Comparison of ENCODE assay signal across 1 cellular context in the genomic region with DNA sequence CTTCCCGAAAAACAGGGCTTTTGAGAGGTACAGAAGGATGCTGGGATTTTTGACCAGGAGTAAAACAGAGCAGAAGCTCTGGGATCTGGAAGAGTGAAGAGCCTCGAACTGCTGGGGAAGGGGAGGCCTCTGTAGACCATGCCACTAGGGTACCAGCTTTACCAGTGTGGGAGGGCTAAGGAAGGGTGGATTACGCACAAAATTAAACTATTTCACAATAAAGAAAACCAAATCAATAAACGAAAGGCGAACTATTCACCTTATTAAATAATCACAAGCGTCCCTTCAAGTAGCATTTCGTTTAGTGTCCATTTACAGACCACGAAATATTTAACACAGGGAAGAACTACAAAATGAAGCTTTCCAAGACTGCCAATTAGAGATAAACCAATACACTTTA.
A peak's percentile ranks its signal among the peaks of the same experiment; 100 is the strongest.
TF ChIP-seq lines count a peak whose summit lies in the region.

No MANE protein-coding gene starts in this region.

TF ChIP-seq in HepG2, 621 proteins besides CTCF, POLR2A, EP300 and RAD21:
- TF ChIP-seq CEBPB (IDR thresholded peaks at IDR 0.05; ENCODE audit: borderline replicate concordance, low read depth, low read length) (peak; percentile 42; the same call in 1 of the 2 replicates), FOSL1 (CRISPR knock-in tag; IDR thresholded peaks at IDR 0.05; ENCODE audit: borderline replicate concordance) (no peak), ZNF879 (CRISPR knock-in tag; IDR thresholded peaks at IDR 0.05) (0 out of 2 replicates have a peak, but pooled peaks have one; percentile 2), MEIS2 (CRISPR knock-in tag; IDR thresholded peaks at IDR 0.05) (no peak), YEATS2 (CRISPR knock-in tag; IDR thresholded peaks at IDR 0.05; ENCODE audit: borderline replicate concordance) (no peak)
- TF ChIP-seq, protein P1, sequence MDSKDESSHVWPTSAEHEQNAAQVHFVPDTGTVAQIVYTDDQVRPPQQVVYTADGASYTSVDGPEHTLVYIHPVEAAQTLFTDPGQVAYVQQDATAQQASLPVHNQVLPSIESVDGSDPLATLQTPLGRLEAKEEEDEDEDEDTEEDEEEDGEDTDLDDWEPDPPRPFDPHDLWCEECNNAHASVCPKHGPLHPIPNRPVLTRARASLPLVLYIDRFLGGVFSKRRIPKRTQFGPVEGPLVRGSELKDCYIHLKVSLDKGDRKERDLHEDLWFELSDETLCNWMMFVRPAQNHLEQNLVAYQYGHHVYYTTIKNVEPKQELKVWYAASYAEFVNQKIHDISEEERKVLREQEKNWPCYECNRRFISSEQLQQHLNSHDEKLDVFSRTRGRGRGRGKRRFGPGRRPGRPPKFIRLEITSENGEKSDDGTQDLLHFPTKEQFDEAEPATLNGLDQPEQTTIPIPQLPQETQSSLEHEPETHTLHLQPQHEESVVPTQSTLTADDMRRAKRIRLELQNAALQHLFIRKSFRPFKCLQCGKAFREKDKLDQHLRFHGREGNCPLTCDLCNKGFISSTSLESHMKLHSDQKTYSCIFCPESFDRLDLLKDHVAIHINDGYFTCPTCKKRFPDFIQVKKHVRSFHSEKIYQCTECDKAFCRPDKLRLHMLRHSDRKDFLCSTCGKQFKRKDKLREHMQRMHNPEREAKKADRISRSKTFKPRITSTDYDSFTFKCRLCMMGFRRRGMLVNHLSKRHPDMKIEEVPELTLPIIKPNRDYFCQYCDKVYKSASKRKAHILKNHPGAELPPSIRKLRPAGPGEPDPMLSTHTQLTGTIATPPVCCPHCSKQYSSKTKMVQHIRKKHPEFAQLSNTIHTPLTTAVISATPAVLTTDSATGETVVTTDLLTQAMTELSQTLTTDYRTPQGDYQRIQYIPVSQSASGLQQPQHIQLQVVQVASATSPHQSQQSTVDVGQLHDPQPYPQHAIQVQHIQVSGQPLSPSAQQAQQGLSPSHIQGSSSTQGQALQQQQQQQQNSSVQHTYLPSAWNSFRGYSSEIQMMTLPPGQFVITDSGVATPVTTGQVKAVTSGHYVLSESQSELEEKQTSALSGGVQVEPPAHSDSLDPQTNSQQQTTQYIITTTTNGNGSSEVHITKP (CRISPR knock-in tag; IDR thresholded peaks at IDR 0.05; ENCODE audit: low read depth): no peak
- TF ChIP-seq, protein P2, sequence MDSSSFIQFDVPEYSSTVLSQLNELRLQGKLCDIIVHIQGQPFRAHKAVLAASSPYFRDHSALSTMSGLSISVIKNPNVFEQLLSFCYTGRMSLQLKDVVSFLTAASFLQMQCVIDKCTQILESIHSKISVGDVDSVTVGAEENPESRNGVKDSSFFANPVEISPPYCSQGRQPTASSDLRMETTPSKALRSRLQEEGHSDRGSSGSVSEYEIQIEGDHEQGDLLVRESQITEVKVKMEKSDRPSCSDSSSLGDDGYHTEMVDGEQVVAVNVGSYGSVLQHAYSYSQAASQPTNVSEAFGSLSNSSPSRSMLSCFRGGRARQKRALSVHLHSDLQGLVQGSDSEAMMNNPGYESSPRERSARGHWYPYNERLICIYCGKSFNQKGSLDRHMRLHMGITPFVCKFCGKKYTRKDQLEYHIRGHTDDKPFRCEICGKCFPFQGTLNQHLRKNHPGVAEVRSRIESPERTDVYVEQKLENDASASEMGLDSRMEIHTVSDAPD (CRISPR knock-in tag; IDR thresholded peaks at IDR 0.05): no peak
